Comparison of ENCODE assay signal across 9 cellular contexts in the genomic region with DNA sequence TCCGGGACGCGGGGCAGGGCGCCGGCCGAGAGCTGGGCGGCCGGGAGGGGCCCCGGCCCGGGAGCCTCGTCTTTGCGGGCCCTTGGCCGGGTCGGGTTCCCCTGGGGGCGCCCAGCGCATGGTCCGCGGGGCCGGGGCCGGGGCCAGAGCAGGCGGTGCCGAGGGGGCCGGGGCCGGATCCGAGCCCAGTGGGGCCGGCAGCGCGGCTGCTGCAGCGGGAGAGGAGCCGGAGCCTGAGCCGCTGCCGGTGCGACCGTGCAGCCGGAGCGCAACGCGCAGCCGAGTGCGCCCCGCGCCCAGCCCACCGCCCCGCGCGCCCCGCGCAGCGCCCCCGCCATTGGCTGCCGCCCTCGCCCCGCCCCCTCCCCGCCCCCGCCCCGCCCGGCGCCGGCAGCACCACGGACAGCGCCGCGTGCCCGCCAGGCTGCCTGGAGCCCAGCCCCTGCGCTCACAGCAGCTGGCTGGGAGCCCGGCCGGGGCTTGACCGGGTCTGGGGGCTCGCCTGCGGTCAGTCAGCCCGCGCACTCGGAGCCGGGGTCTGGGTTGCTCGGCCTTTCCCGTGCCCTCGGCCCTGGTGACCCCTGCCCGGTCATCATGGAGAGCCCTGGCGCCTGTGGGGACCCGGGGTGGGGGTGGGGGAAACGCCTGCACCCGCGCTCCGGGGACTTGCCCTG. TPM values are rescaled to one million over a fixed set of nuclear protein-coding genes. Genes with fewer than 3 reads are reported as not detected.
DNase-seq lines count a peak whose midpoint lies in the region; ATAC-seq and TF ChIP-seq lines count a peak whose summit lies in the region.
"Had no signal": no experiment of that assay in that cellular context is flagged by ENCODE, and none has a peak within 500 bp of the region (broad histone marks: within the 10 kb centered on the region; RNA-seq: fewer than 3 reads in every experiment).

TSS of gene HRH3 (minus strand) at position 287 of the 674 bp plus-strand sequence. CDS start 308 bp downstream, outside the sequence.

- ATAC-seq in GM21723 (IDR thresholded peaks at IDR 0.05; ENCODE audit: unreplicated experiment) (no peak), GM21526 (IDR thresholded peaks at IDR 0.05; ENCODE audit: low FRiP score, unreplicated experiment) (no peak)

- H3K4me3 ChIP-seq in esophagus muscularis mucosa = peak within 1 kb of the TSS; percentile 44 to 59 (median 46)

- 0% methylated on average over 22 of the region's 84 CpGs for WGBS in esophagus muscularis mucosa

- TF ChIP-seq CTCF in GM13977 (IDR thresholded peaks at IDR 0.05; ENCODE audit: extremely low read depth, insufficient read depth, missing control alignments) (no peak), esophagus muscularis mucosa (IDR thresholded peaks at IDR 0.05) (no peak)

- H3K27me3 ChIP-seq in esophagus muscularis mucosa = peaks cover 5 to 99% (median 58%) of the 10 kb centered on the region in 4 donors

- TF ChIP-seq EP300 in esophagus muscularis mucosa (IDR thresholded peaks at IDR 0.05) = no peak

- DNase-seq in GM13977 (ENCODE audit: low spot score) (peak; percentile 90), NCI-H146 treated with DMSO at 0.1 percent for 48 hours (lab: John Stamatoyannopoulos, UW; ENCODE audit: unreplicated experiment) (peak; percentile 28), esophagus muscularis mucosa (ENCODE audit: extremely low spot score) (no peak), occipital lobe (lab: John Stamatoyannopoulos, UW) (peak; percentile 28), DMS153 treated with DMSO at 0.1 percent for 48 hours (lab: John Stamatoyannopoulos, UW; ENCODE audit: unreplicated experiment) (no peak)
- peak; percentile 69 for DNase-seq in activated CD8-positive, alpha-beta memory T cell treated with anti-CD3 and anti-CD28 coated beads, Interleukin-2, amount 50 U/mL, for 48 hours

- H3K36me3 ChIP-seq in esophagus muscularis mucosa = no peaks in the 10 kb centered on the region

- intact Hi-C loops in esophagus muscularis mucosa (cut with DNase I) = no loop called here

- H3K9me3 ChIP-seq in esophagus muscularis mucosa = no peaks in the 10 kb centered on the region

- no peak within 1 kb of the TSS for H3K27ac ChIP-seq in esophagus muscularis mucosa (replicated peaks in 1 of 4)
- H3K27ac ChIP-seq: parathyroid adenoma had no signal

- peaks cover 15 to 28% (median 21%) of the 10 kb centered on the region in 4 donors for H3K4me1 ChIP-seq in esophagus muscularis mucosa
- H3K4me1 ChIP-seq: parathyroid adenoma had no signal

- in situ Hi-C loops in GM13977 (cut with MboI; ENCODE audit: low pct_unique_long_range_greater_than_20kb, low sequenced_read_pairs, unreplicated experiment) = no loop called here

- no peak for TF ChIP-seq POLR2A in esophagus muscularis mucosa (IDR thresholded peaks at IDR 0.05; ENCODE audit: low read depth)

RNA-seq across cellular contexts. Expression of gene HRH3, which starts in this region (rescaled TPM):
- total RNA-seq in esophagus muscularis mucosa (not detected), occipital lobe (0.47 TPM)

Comparison
In these comparisons a context has a peak if more than half of its experiments do, and no peak if none do; other contexts are left out.
1. Peak in DNase-seq in occipital lobe; RNA of the gene not detected or under 1 TPM.
2. DNase-seq: peak in GM13977 (single experiment), NCI-H146 treated with DMSO at 0.1 percent for 48 hours (single experiment) and activated CD8-positive, alpha-beta memory T cell treated with anti-CD3 and anti-CD28 coated beads, Interleukin-2, amount 50 U/mL, for 48 hours (single experiment); none in esophagus muscularis mucosa (single experiment) and DMS153 treated with DMSO at 0.1 percent for 48 hours (single experiment).